Comparison of ENCODE assay signal across 8 cellular contexts in the genomic region with DNA sequence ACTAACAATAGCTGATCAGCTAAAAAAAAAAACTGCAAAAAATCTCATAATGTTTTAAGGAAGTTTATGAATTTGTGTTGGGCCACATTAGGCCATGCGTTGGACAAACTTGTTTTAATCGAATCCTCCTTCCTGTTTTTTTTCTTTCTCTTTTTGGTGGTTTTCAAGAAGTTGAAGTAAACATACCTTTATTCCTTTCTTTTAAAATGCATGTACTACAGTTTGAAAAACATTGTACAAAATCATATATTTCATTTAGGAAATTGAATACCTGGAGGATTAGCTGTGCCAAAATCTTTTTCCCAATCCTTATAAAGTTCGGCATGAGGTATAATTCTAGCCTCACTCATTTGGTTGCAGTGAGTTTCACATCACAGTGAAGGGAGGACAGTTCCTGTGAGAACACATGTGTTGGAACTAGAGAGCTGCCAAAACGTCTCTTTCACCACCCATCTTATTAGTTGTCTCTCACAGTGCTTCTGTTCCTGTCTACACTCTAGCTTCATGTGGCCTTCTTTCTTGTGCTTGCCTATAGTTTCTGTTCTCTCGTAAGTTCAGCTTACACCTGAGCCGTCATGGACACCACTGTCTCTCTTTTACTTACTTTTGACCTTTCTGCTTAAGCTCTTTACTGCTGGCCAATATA. TPM values are rescaled to one million over a fixed set of nuclear protein-coding genes. Genes with fewer than 3 reads are reported as not detected.
DNase-seq lines count a peak whose midpoint lies in the region; ATAC-seq and FAIRE-seq lines count a peak whose summit lies in the region.

No MANE protein-coding gene starts in this region.

- 79 to 86% methylated on average over 6 of the region's 6 CpGs for WGBS in aorta, 2 donors

- peak overlapping the region; percentile 99 for H3K27ac Mint-ChIP-seq in T-helper 17 cell

- H3K4me1 Mint-ChIP-seq in T-helper 17 cell: peaks cover 56% of the 10 kb centered on the region

- peak overlapping the region; percentile 91 for H3K4me3 Mint-ChIP-seq in T-helper 17 cell

- peak; percentile 34 for FAIRE-seq in G401.6 (lab: Jason Lieb, UNC)

- H3K27me3 Mint-ChIP-seq in T-helper 17 cell: no peaks in the 10 kb centered on the region

- H3K27me3 ChIP-seq in iPS-20b (ENCODE audit: insufficient read depth, low read length) (no peaks in the 10 kb centered on the region), aorta (ENCODE audit: control insufficient read depth in 1 of 2, insufficient read depth in 2 of 2, low read length in 1 of 2) (no peaks in the 10 kb centered on the region)

- peak overlapping the region; percentile 17; the same call in 1 of the 2 replicates for H3K9ac ChIP-seq in iPS-20b (ENCODE audit: low read depth, low read length)

- peaks cover 42% of the 10 kb centered on the region for H3K4me1 ChIP-seq in iPS-20b (ENCODE audit: insufficient read depth, low read length)
- H3K4me1 ChIP-seq in aorta (ENCODE audit: control insufficient read depth in 1 of 2, insufficient read depth in 2 of 2, low read length in 2 of 2): peaks cover 0 to 5% of the 10 kb centered on the region in 2 donors

- DNase-seq in T-helper 17 cell (no peak), aorta (no peak), T1000 (lab: John Stamatoyannopoulos, UW) (no peak)
- DNase-seq in stimulated activated CD4-positive, alpha-beta T cell treated with anti-CD3 and anti-CD28 coated beads, Interleukin-15, amount 100 ng/mL, for 24 hours: no peak

- intact Hi-C loops in aorta (cut with DNase I): no loop called here

- H3K27ac ChIP-seq in iPS-20b (ENCODE audit: low read length): peak overlapping the region; percentile 22
- H3K27ac ChIP-seq in aorta (ENCODE audit: low read depth in 1 of 2, low read length in 2 of 2): no peak overlapping the region

- ATAC-seq in GM19463 (IDR thresholded peaks at IDR 0.05; ENCODE audit: unreplicated experiment) (peak; percentile 71), HG03442 (IDR thresholded peaks at IDR 0.05; ENCODE audit: unreplicated experiment) (peak; percentile 79), T-helper 17 cell (peak; percentile 69), aorta (ENCODE audit: low FRiP score) (peak; percentile 41)

- H3K4me3 ChIP-seq in iPS-20b (ENCODE audit: low read length) (0 out of 2 replicates have a peak overlapping the region, but pooled peaks have one; percentile 3), aorta (ENCODE audit: low read length in 2 of 2) (no peak overlapping the region)

- no peaks in the 10 kb centered on the region for H3K36me3 ChIP-seq in iPS-20b (ENCODE audit: insufficient read depth, low read depth, low read length)
- no peaks in the 10 kb centered on the region for H3K36me3 ChIP-seq in aorta (ENCODE audit: control insufficient read depth in 1 of 2, insufficient read depth in 2 of 2, low read length in 1 of 2)

- H3K9me3 ChIP-seq in T-helper 17 cell (ENCODE audit: control insufficient read depth, low read length, poor library complexity, severe bottlenecking) (no peaks in the 10 kb centered on the region), iPS-20b (ENCODE audit: insufficient read depth, low read depth, low read length) (no peaks in the 10 kb centered on the region), aorta (ENCODE audit: control insufficient read depth, low read length) (no peaks in the 10 kb centered on the region)

- peaks cover 4% of the 10 kb centered on the region for H3K36me3 Mint-ChIP-seq in T-helper 17 cell (ENCODE audit: low read depth)

RNA-seq across cellular contexts. Expression of a gene that starts 37.7 kb away (rescaled TPM):
- total RNA-seq in T-helper 17 cell: 10 to 100 TPM; 26.8 to 31.6 TPM
- 10 to 100 TPM; 15.3 to 21.1 TPM for total RNA-seq in aorta
- 1 to 10 TPM; 4.8 to 7.0 TPM for polyA plus RNA-seq in aorta
